ENCODE assay signal across 8 cellular contexts in genomic region chr3:195725916-195726740, GRCh38. TPM values are rescaled to one million over a fixed set of nuclear protein-coding genes. Genes with fewer than 3 reads are reported as not detected.
DNase-seq lines count a peak whose midpoint lies in the region; ATAC-seq, FAIRE-seq and TF ChIP-seq lines count a peak whose summit lies in the region.
"Not testable (repeated sequence)": the region's sequence is repeated elsewhere in the genome, so short reads cannot be mapped to it uniquely, and the experiment has no call there.
"Had no signal": no experiment of that assay in that cellular context is flagged by ENCODE, and none has a peak within 500 bp of the region (broad histone marks: within the 10 kb centered on the region; RNA-seq: fewer than 3 reads in every experiment).

No MANE protein-coding gene starts in this region.

- FAIRE-seq in kidney (lab: Jason Lieb, UNC) = not testable (repeated sequence)

- not testable (repeated sequence) for H3K4me3 Mint-ChIP-seq in chondrocyte (ENCODE audit: unreplicated experiment); neural crest cell; stimulated activated naive CD8-positive, alpha-beta T cell treated with anti-CD3 and anti-CD28 coated beads, Interleukin-15, amount 100 ng/mL, for 72 hours

- H3K27me3 Mint-ChIP-seq in chondrocyte (ENCODE audit: low read depth); neural crest cell (ENCODE audit: low read depth); stimulated activated naive CD8-positive, alpha-beta T cell treated with anti-CD3 and anti-CD28 coated beads, Interleukin-15, amount 100 ng/mL, for 72 hours: not testable (repeated sequence)

- DNase-seq in D341Med (ENCODE audit: low spot score) (peak; percentile 24), chondrocyte (ENCODE audit: low spot score) (peak; percentile 94), kidney (peak; percentile 71)
- DNase-seq in activated effector memory CD4-positive, alpha-beta T cell treated with anti-CD3 and anti-CD28 coated beads, Interleukin-2, amount 50 U/mL, for 16 hours = peak; percentile 49
- not testable (repeated sequence) for DNase-seq in neural crest cell (ENCODE audit: low read depth, low spot score); stimulated activated naive CD8-positive, alpha-beta T cell treated with anti-CD3 and anti-CD28 coated beads, Interleukin-15, amount 100 ng/mL, for 72 hours

- H3K36me3 Mint-ChIP-seq in chondrocyte (ENCODE audit: low read depth); neural crest cell (ENCODE audit: low read depth): not testable (repeated sequence)

- not testable (repeated sequence) for H3K9me3 Mint-ChIP-seq in chondrocyte (ENCODE audit: low read depth); neural crest cell; stimulated activated naive CD8-positive, alpha-beta T cell treated with anti-CD3 and anti-CD28 coated beads, Interleukin-15, amount 100 ng/mL, for 72 hours

- not testable (repeated sequence) for H3K9ac ChIP-seq in kidney (ENCODE audit: low read length in 2 of 2)

- not testable (repeated sequence) for H3K36me3 ChIP-seq in kidney (ENCODE audit: control insufficient read depth in 1 of 2, insufficient read depth in 2 of 2, low read length in 2 of 2)

- intact Hi-C loops in kidney (cut with DNase I) = not testable (repeated sequence)

- not testable (repeated sequence) for H3K4me1 Mint-ChIP-seq in chondrocyte (ENCODE audit: low read depth); stimulated activated naive CD8-positive, alpha-beta T cell treated with anti-CD3 and anti-CD28 coated beads, Interleukin-15, amount 100 ng/mL, for 72 hours
- H3K4me1 Mint-ChIP-seq in neural crest cell = peaks cover 29% of the 10 kb centered on the region

- H3K4me1 ChIP-seq in kidney (ENCODE audit: control insufficient read depth in 1 of 2, insufficient read depth in 1 of 2, low read depth in 1 of 2, low read length in 2 of 2) = not testable (repeated sequence)

- H3K27ac Mint-ChIP-seq in chondrocyte (ENCODE audit: unreplicated experiment) = not testable (repeated sequence)
- peak overlapping the region; percentile 50 for H3K27ac Mint-ChIP-seq in neural crest cell (ENCODE audit: unreplicated experiment)
- H3K27ac Mint-ChIP-seq in stimulated activated naive CD8-positive, alpha-beta T cell treated with anti-CD3 and anti-CD28 coated beads, Interleukin-15, amount 100 ng/mL, for 72 hours = peak overlapping the region; percentile 8 to 77

- H3K4me3 ChIP-seq in kidney (ENCODE audit: low read length in 2 of 2) = not testable (repeated sequence)

- not testable (repeated sequence) for H3K27ac ChIP-seq in kidney (ENCODE audit: low read depth in 2 of 2, low read length in 2 of 2)

- not testable (repeated sequence) for TF ChIP-seq CTCF in chondrocyte (IDR thresholded peaks at IDR 0.05); kidney (IDR thresholded peaks at IDR 0.05; ENCODE audit: borderline replicate concordance, extremely low read depth, insufficient read depth); neural crest cell (conservative IDR thresholded peaks at IDR 0.05)

- not testable (repeated sequence) for H3K9me3 ChIP-seq in kidney (ENCODE audit: control insufficient read depth in 1 of 2, low read length in 2 of 2)

- ATAC-seq in stimulated activated naive CD8-positive, alpha-beta T cell treated with anti-CD3 and anti-CD28 coated beads, Interleukin-15, amount 100 ng/mL, for 72 hours = peak; percentile 27

RNA-seq across cellular contexts. Expression of gene MUC20, which starts 5.3 kb away (rescaled TPM):
- total RNA-seq in chondrocyte (2.2 to 8.4 TPM (median 3.0 TPM) in 3 replicates), kidney (42.6 TPM), neural crest cell (2.3 and 3.0 TPM in 2 replicates)
- polyA plus RNA-seq in kidney (ENCODE audit: insufficient read depth, low read depth, low replicate concordance) = 53.3 TPM
- total RNA-seq: H9, IMR-90 had no signal
